In genomic region chr5:140244525-140245025, GRCh38 we compare ENCODE assay signal across 1 cellular context.
A peak's percentile ranks its signal among the peaks of the same experiment; 100 is the strongest.
TF ChIP-seq lines count a peak whose summit lies in the region.

No MANE protein-coding gene starts in this region.

TF ChIP-seq in IMR-90, 13 proteins besides CTCF, POLR2A, EP300 and RAD21 (continued from another document):
- TF ChIP-seq ELK1 (IDR thresholded peaks at IDR 0.05; ENCODE audit: borderline replicate concordance, low read depth, low read length), result no peak
- TF ChIP-seq, protein P1, sequence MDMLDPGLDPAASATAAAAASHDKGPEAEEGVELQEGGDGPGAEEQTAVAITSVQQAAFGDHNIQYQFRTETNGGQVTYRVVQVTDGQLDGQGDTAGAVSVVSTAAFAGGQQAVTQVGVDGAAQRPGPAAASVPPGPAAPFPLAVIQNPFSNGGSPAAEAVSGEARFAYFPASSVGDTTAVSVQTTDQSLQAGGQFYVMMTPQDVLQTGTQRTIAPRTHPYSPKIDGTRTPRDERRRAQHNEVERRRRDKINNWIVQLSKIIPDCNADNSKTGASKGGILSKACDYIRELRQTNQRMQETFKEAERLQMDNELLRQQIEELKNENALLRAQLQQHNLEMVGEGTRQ (IDR thresholded peaks at IDR 0.05; ENCODE audit: low read depth, low read length), result 0 out of 2 replicates have a peak, but pooled peaks have one; percentile 13
- TF ChIP-seq SMC3 (IDR thresholded peaks at IDR 0.05; ENCODE audit: low read depth, low read length), result peak; percentile 97
- no peak for TF ChIP-seq CHD1 (IDR thresholded peaks at IDR 0.05; ENCODE audit: low read depth, low read length)
- peak; percentile 78 for TF ChIP-seq MAZ (IDR thresholded peaks at IDR 0.05; ENCODE audit: borderline replicate concordance, low read depth, low read length)
- TF ChIP-seq MXI1 (IDR thresholded peaks at IDR 0.05; ENCODE audit: borderline replicate concordance, low read depth, low read length), result peak; percentile 56; the same call in 1 of the 2 replicates
- no peak for TF ChIP-seq NFE2L2 (IDR thresholded peaks at IDR 0.05; ENCODE audit: low read depth, low read length)
